1 cellular context compared by ENCODE assay signal in genomic region chr20:53594068-53595017, GRCh38.
TF ChIP-seq lines count a peak whose summit lies in the region.

No MANE protein-coding gene starts in this region.

TF ChIP-seq in HepG2, 621 proteins besides CTCF, POLR2A, EP300 and RAD21 (continued from another document and continues in another):
- TF ChIP-seq, protein P1, sequence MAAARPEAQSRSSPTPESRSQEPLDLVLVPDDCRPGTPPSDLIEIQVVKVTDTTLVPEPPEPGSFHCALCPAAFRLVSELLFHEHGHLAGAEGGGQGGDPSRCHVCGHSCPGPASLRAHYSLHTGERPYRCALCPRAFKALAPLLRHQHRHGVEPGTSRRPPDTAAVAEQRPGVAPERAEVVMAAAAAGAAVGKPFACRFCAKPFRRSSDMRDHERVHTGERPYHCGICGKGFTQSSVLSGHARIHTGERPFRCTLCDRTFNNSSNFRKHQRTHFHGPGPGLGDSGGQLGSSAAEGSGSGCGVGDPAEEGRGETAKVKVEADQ (CRISPR knock-in tag; IDR thresholded peaks at IDR 0.05; ENCODE audit: borderline replicate concordance): no peak; the same call in 1 of the 2 replicates
- TF ChIP-seq ZSCAN30 (CRISPR knock-in tag; IDR thresholded peaks at IDR 0.05) (0 out of 2 replicates have a peak, but pooled peaks have one; percentile 40), TOPORS (CRISPR knock-in tag; IDR thresholded peaks at IDR 0.05) (peak; percentile 48; the same call in 1 of the 2 replicates), MIXL1 (CRISPR knock-in tag; IDR thresholded peaks at IDR 0.05) (peak; percentile 71; the same call in 1 of the 2 replicates), NFIC (IDR thresholded peaks at IDR 0.05; ENCODE audit: low read length) (0 out of 2 replicates have a peak, but pooled peaks have one; percentile 12), ZNF7 (CRISPR knock-in tag; IDR thresholded peaks at IDR 0.05) (peak; percentile 13; the same call in 1 of the 2 replicates), HMG20A (CRISPR knock-in tag; IDR thresholded peaks at IDR 0.05; ENCODE audit: borderline replicate concordance) (no peak; the same call in 1 of the 2 replicates), ZSCAN12 (CRISPR knock-in tag; IDR thresholded peaks at IDR 0.05) (0 out of 2 replicates have a peak, but pooled peaks have one; percentile 57), ZNF772 (CRISPR knock-in tag; IDR thresholded peaks at IDR 0.05) (peak; percentile 28; the same call in 1 of the 2 replicates), BHLHE40 (IDR thresholded peaks at IDR 0.05; ENCODE audit: low read length) (peak; percentile 21), ZBTB26 (CRISPR knock-in tag; IDR thresholded peaks at IDR 0.05; ENCODE audit: borderline replicate concordance) (no peak), PAX8 (CRISPR knock-in tag; IDR thresholded peaks at IDR 0.05; ENCODE audit: borderline replicate concordance) (0 out of 2 replicates have a peak, but pooled peaks have one; percentile 18), ZNF792 (CRISPR knock-in tag; IDR thresholded peaks at IDR 0.05) (peak; percentile 37; the same call in 1 of the 2 replicates), TMF1 (CRISPR knock-in tag; IDR thresholded peaks at IDR 0.05; ENCODE audit: low read depth) (no peak), KDM1A (CRISPR knock-in tag; IDR thresholded peaks at IDR 0.05) (no peak), HMGXB4 (CRISPR knock-in tag; IDR thresholded peaks at IDR 0.05; ENCODE audit: borderline replicate concordance in 1 of 2, low read depth in 1 of 2) (peak; percentile 79 to 90), TBL1XR1 (IDR thresholded peaks at IDR 0.05; ENCODE audit: borderline replicate concordance, low read length, partially characterized antibody) (peak; percentile 20), CEBPG (CRISPR knock-in tag; IDR thresholded peaks at IDR 0.05) (0 out of 2 replicates have a peak, but pooled peaks have one; percentile 28), EEA1 (CRISPR knock-in tag; IDR thresholded peaks at IDR 0.05; ENCODE audit: borderline replicate concordance) (no peak), ZNF609 (CRISPR knock-in tag; IDR thresholded peaks at IDR 0.05; ENCODE audit: borderline replicate concordance) (0 out of 2 replicates have a peak, but pooled peaks have one; percentile 2), SOX5 (CRISPR knock-in tag; IDR thresholded peaks at IDR 0.05; ENCODE audit: borderline replicate concordance) (peak; percentile 56; the same call in 1 of the 2 replicates), ZNF800 (CRISPR knock-in tag; IDR thresholded peaks at IDR 0.05) (no peak), IRF1 (CRISPR knock-in tag; IDR thresholded peaks at IDR 0.05; ENCODE audit: low read depth) (no peak), REPIN1 (CRISPR knock-in tag; IDR thresholded peaks at IDR 0.05; ENCODE audit: borderline replicate concordance, low read depth) (peak; percentile 56; the same call in 1 of the 2 replicates), ZNF589 (CRISPR knock-in tag; conservative IDR thresholded peaks at IDR 0.05) (0 out of 2 replicates have a peak, but pooled peaks have one; percentile 58), ZNF775 (CRISPR knock-in tag; IDR thresholded peaks at IDR 0.05; ENCODE audit: borderline replicate concordance) (no peak), ZNF232 (CRISPR knock-in tag; IDR thresholded peaks at IDR 0.05; ENCODE audit: borderline replicate concordance) (peak; percentile 38; the same call in 1 of the 2 replicates), MED1 (CRISPR knock-in tag; IDR thresholded peaks at IDR 0.05) (peak; percentile 74), ZFP82 (CRISPR knock-in tag; IDR thresholded peaks at IDR 0.05; ENCODE audit: borderline replicate concordance) (0 out of 2 replicates have a peak, but pooled peaks have one; percentile 9), BRD4 (CRISPR knock-in tag; IDR thresholded peaks at IDR 0.05) (peak; percentile 81; the same call in 1 of the 2 replicates), ZNF709 (CRISPR knock-in tag; IDR thresholded peaks at IDR 0.05) (peak; percentile 69), ASH2L (IDR thresholded peaks at IDR 0.05; ENCODE audit: insufficient read length, low read depth, low read length) (peak; percentile 28), FOXK1 (CRISPR knock-in tag; IDR thresholded peaks at IDR 0.05; ENCODE audit: borderline replicate concordance, low read depth) (no peak; the same call in 1 of the 2 replicates), STAT5B (CRISPR knock-in tag; IDR thresholded peaks at IDR 0.05) (no peak), ZNF383 (CRISPR knock-in tag; IDR thresholded peaks at IDR 0.05; ENCODE audit: borderline replicate concordance) (no peak), ZBTB10 (CRISPR knock-in tag; IDR thresholded peaks at IDR 0.05; ENCODE audit: borderline replicate concordance) (peak; percentile 100), DNMT1 (CRISPR knock-in tag; IDR thresholded peaks at IDR 0.05) (no peak), ATF3 (CRISPR knock-in tag; IDR thresholded peaks at IDR 0.05) (peak; percentile 19; the same call in 1 of the 2 replicates)
- TF ChIP-seq, protein P2, sequence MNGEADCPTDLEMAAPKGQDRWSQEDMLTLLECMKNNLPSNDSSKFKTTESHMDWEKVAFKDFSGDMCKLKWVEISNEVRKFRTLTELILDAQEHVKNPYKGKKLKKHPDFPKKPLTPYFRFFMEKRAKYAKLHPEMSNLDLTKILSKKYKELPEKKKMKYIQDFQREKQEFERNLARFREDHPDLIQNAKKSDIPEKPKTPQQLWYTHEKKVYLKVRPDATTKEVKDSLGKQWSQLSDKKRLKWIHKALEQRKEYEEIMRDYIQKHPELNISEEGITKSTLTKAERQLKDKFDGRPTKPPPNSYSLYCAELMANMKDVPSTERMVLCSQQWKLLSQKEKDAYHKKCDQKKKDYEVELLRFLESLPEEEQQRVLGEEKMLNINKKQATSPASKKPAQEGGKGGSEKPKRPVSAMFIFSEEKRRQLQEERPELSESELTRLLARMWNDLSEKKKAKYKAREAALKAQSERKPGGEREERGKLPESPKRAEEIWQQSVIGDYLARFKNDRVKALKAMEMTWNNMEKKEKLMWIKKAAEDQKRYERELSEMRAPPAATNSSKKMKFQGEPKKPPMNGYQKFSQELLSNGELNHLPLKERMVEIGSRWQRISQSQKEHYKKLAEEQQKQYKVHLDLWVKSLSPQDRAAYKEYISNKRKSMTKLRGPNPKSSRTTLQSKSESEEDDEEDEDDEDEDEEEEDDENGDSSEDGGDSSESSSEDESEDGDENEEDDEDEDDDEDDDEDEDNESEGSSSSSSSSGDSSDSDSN (CRISPR knock-in tag; IDR thresholded peaks at IDR 0.05): no peak
- TF ChIP-seq, protein P3, sequence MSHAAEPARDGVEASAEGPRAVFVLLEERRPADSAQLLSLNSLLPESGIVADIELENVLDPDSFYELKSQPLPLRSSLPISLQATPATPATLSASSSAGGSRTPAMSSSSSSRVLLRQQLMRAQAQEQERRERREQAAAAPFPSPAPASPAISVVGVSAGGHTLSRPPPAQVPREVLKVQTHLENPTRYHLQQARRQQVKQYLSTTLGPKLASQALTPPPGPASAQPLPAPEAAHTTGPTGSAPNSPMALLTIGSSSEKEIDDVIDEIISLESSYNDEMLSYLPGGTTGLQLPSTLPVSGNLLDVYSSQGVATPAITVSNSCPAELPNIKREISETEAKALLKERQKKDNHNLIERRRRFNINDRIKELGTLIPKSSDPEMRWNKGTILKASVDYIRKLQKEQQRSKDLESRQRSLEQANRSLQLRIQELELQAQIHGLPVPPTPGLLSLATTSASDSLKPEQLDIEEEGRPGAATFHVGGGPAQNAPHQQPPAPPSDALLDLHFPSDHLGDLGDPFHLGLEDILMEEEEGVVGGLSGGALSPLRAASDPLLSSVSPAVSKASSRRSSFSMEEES (CRISPR knock-in tag; IDR thresholded peaks at IDR 0.05): peak; percentile 49; the same call in 1 of the 2 replicates
